ENCODE assay signal across 25 cellular contexts in genomic region chr1:184362876-184363275, GRCh38. TPM values are rescaled to one million over a fixed set of nuclear protein-coding genes. Genes with fewer than 3 reads are reported as not detected.
A peak's percentile ranks its signal among the peaks of the same experiment; 100 is the strongest.
DNase-seq lines count a peak whose midpoint lies in the region; ATAC-seq, FAIRE-seq and TF ChIP-seq lines count a peak whose summit lies in the region.
"Had no signal": no experiment of that assay in that cellular context is flagged by ENCODE, and none has a peak within 500 bp of the region (broad histone marks: within the 10 kb centered on the region; RNA-seq: fewer than 3 reads in every experiment).

No MANE protein-coding gene starts in this region.

- H3K79me1 ChIP-seq in mesenchymal stem cell (replicated peaks; ENCODE audit: low read length, poor library complexity, severe bottlenecking), result no peaks in the 10 kb centered on the region

- no peak overlapping the region for H2BK120ac ChIP-seq in mesenchymal stem cell (ENCODE audit: low read depth, low read length)

- no peak overlapping the region for H3K4me2 ChIP-seq in mesenchymal stem cell (ENCODE audit: low read length, poor library complexity, severe bottlenecking)
- H3K4me2 ChIP-seq: A549 had no signal

- H3K14ac ChIP-seq in mesenchymal stem cell (ENCODE audit: low read length in 2 of 2), result no peak overlapping the region

- H3K36me3 ChIP-seq in brain microvascular endothelial cell (replicated peaks), result no peaks in the 10 kb centered on the region
- H3K36me3 ChIP-seq in mesenchymal stem cell (ENCODE audit: control insufficient read depth in 1 of 2, insufficient read depth in 2 of 2, low read depth in 1 of 2, low read length in 2 of 2), result no peaks in the 10 kb centered on the region
- H3K36me3 ChIP-seq: spleen, suprapubic skin had no signal

- no peak overlapping the region for H3K4me3 ChIP-seq in brain microvascular endothelial cell (ENCODE audit: low read depth, low read length)
- no peak overlapping the region for H3K4me3 ChIP-seq in mesenchymal stem cell (ENCODE audit: insufficient read depth in 1 of 2, low read depth in 1 of 2, low read length in 2 of 2)
- H3K4me3 ChIP-seq: A549, spleen, suprapubic skin had no signal

- no peak overlapping the region for H3K4ac ChIP-seq in mesenchymal stem cell (ENCODE audit: low read depth in 1 of 2, low read length in 2 of 2)

- H3K9me3 ChIP-seq in mesenchymal stem cell (ENCODE audit: control insufficient read depth, low read length), result no peaks in the 10 kb centered on the region
- H3K9me3 ChIP-seq: A549, spleen, suprapubic skin had no signal

- H2BK15ac ChIP-seq in mesenchymal stem cell (ENCODE audit: low read depth, poor library complexity, severe bottlenecking), result no peak overlapping the region

- ATAC-seq in HG03442 (IDR thresholded peaks at IDR 0.05; ENCODE audit: unreplicated experiment), result no peak
- ATAC-seq: A549; natural killer cell treated with Interleukin-12 subunit alpha and Interleukin-12 subunit beta and Interleukin-15 and Interleukin-18, amount 100 ng/mL, for 72 hours; Right ventricle myocardium inferior; WTC11 had no signal

- WGBS in mesenchymal stem cell, result 84% methylated on average over 1 of the region's 1 CpG

- no peak overlapping the region for H3K23ac ChIP-seq in mesenchymal stem cell (ENCODE audit: low read length in 2 of 2)

- FAIRE-seq in RCC 7860 (lab: Jason Lieb, UNC), result no peak
- FAIRE-seq: A549, H1, islet of Langerhans had no signal

- H4K91ac ChIP-seq in mesenchymal stem cell (ENCODE audit: low read length), result no peak overlapping the region

- no peaks in the 10 kb centered on the region for H3K4me1 ChIP-seq in mesenchymal stem cell (ENCODE audit: control insufficient read depth, insufficient read depth, low read depth, low read length)
- H3K4me1 ChIP-seq: A549, spleen had no signal

- no peak overlapping the region for H2AK5ac ChIP-seq in mesenchymal stem cell (ENCODE audit: low read length, severe bottlenecking)

- H2BK5ac ChIP-seq in mesenchymal stem cell (ENCODE audit: low read depth, low read length, poor library complexity, severe bottlenecking), result no peak overlapping the region

- no peak for TF ChIP-seq CTCF in 22Rv1 (IDR thresholded peaks at IDR 0.05)
- no peak for TF ChIP-seq CTCF in brain microvascular endothelial cell (IDR thresholded peaks at IDR 0.05; ENCODE audit: low read depth, low read length, missing control alignments)

- H3K18ac ChIP-seq in mesenchymal stem cell (ENCODE audit: low read depth in 1 of 2, low read length in 2 of 2), result no peak overlapping the region

- H3K27me3 ChIP-seq in brain microvascular endothelial cell (replicated peaks) (no peaks in the 10 kb centered on the region), mesenchymal stem cell (ENCODE audit: control insufficient read depth in 1 of 2, insufficient read depth in 1 of 2, low read length in 2 of 2) (no peaks in the 10 kb centered on the region)
- H3K27me3 ChIP-seq: spleen, suprapubic skin had no signal

- DNase-seq in HCEC 1CT (peak; percentile 87), brain microvascular endothelial cell (peak; percentile 0), mesenchymal stem cell (peak; percentile 51), RCC 7860 (ENCODE audit: low spot score) (no peak), T1000 (lab: John Stamatoyannopoulos, UW) (no peak), amygdala (lab: John Stamatoyannopoulos, UW) (no peak)
- DNase-seq: activated CD4-positive, alpha-beta memory T cell treated with anti-CD3 and anti-CD28 coated beads, Interleukin-2, amount 10 ng/mL, durations not matched to agents 7 days and 5 days; activated naive CD4-positive, alpha-beta T cell treated with Interleukin-2 at 50 U/mL for 16 hours; activated T-cell treated with anti-CD3 and anti-CD28 coated beads, Interleukin-2, amount 50 U/mL, for 1 hour; CD4-positive, CD25-positive, alpha-beta regulatory T cell; cortex of kidney; mammary epithelial cell; MM.1S; NCI-H1694; NCI-H446; spleen had no signal

- in situ Hi-C loops in brain microvascular endothelial cell (cut with HindIII; ENCODE audit: low pct_ligation_motif_present, low sequenced_read_pairs), result no loop called here

- H2BK12ac ChIP-seq in mesenchymal stem cell (ENCODE audit: low read length in 2 of 2), result no peak overlapping the region

- peak overlapping the region; percentile 30; the same call in 1 of the 2 replicates for H3K27ac ChIP-seq in 22Rv1
- no peak overlapping the region for H3K27ac ChIP-seq in brain microvascular endothelial cell
- no peak overlapping the region for H3K27ac ChIP-seq in mesenchymal stem cell (ENCODE audit: low read length, poor library complexity, severe bottlenecking)
- H3K27ac ChIP-seq: A549, spleen, suprapubic skin had no signal

- no peak overlapping the region for H3K9ac ChIP-seq in mesenchymal stem cell (ENCODE audit: low read length)

- no peak overlapping the region for H2AFZ ChIP-seq in mesenchymal stem cell (ENCODE audit: low read depth, low read length)

- H4K8ac ChIP-seq in mesenchymal stem cell (ENCODE audit: low read length), result no peak overlapping the region

RNA-seq across cellular contexts. Expression of gene C1orf21, which starts 24.0 kb away (rescaled TPM):
- 77.8 TPM for polyA plus RNA-seq in mesenchymal stem cell (2013, experiment 1 of 2)
- 73.4 TPM for polyA plus RNA-seq in mesenchymal stem cell (2013, experiment 2 of 2)

Comparison
In these comparisons a context has a peak if more than half of its experiments do, and no peak if none do; other contexts are left out.
1. DNase-seq: peak in HCEC 1CT (single experiment), brain microvascular endothelial cell (single experiment) and mesenchymal stem cell (single experiment); none in RCC 7860 (single experiment), T1000 (single experiment) and amygdala (0 of 56).